Comparison of ENCODE assay signal across 2 cellular contexts in the genomic region with DNA sequence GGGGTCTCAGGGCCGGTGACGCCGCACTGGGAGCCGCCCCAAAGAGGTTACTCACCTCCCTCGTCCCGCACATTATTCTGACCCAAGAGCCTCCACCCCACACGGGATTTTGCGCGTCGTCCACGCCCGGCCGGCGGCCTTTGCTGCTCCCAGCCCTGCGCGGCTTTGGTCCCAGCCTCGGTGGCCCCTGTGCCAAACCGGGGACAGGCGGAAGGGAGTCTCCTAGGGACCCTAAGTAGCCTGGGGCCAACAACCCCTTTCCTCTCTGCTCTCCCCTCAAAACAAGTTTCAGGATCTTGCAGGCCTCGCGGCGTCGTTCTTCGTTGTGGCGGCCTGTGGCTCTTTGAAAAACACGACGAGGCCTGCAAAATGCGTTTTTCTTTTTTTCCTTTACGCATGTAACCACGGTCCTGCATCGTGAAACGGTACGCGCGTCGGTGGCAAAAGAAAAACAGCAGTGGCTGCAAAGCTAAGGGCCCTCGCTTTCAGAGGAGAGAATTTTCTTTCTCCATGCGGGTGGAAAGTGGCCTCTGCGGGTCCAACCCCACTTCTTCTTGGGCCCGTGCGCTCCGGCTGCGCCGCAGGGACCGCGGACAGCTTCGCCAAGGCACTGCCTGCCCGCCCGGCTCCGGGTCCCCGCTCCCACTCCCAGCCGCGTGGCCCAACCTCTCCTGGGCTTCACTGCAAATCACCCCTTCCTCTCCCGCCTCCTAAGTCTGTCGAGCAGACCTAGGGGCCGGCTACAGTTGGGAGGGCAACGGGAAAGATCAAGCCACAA.
A peak's percentile ranks its signal among the peaks of the same experiment; 100 is the strongest.
TF ChIP-seq lines count a peak whose summit lies in the region.

No MANE protein-coding gene starts in this region.

TF ChIP-seq in HEK293, 187 proteins besides CTCF, POLR2A, EP300 and RAD21 (continued from another document):
- TF ChIP-seq ZBTB8A (tag by site-specific recombination; IDR thresholded peaks at IDR 0.05), result 0 out of 2 replicates have a peak, but pooled peaks have one; percentile 14
- 0 out of 2 replicates have a peak, but pooled peaks have one; percentile 10 for TF ChIP-seq ZBTB20 (tag by site-specific recombination; IDR thresholded peaks at IDR 0.05)

TF ChIP-seq in GM12878, 131 proteins besides CTCF, POLR2A, EP300 and RAD21 (continued from another document):
- TF ChIP-seq, protein P1, sequence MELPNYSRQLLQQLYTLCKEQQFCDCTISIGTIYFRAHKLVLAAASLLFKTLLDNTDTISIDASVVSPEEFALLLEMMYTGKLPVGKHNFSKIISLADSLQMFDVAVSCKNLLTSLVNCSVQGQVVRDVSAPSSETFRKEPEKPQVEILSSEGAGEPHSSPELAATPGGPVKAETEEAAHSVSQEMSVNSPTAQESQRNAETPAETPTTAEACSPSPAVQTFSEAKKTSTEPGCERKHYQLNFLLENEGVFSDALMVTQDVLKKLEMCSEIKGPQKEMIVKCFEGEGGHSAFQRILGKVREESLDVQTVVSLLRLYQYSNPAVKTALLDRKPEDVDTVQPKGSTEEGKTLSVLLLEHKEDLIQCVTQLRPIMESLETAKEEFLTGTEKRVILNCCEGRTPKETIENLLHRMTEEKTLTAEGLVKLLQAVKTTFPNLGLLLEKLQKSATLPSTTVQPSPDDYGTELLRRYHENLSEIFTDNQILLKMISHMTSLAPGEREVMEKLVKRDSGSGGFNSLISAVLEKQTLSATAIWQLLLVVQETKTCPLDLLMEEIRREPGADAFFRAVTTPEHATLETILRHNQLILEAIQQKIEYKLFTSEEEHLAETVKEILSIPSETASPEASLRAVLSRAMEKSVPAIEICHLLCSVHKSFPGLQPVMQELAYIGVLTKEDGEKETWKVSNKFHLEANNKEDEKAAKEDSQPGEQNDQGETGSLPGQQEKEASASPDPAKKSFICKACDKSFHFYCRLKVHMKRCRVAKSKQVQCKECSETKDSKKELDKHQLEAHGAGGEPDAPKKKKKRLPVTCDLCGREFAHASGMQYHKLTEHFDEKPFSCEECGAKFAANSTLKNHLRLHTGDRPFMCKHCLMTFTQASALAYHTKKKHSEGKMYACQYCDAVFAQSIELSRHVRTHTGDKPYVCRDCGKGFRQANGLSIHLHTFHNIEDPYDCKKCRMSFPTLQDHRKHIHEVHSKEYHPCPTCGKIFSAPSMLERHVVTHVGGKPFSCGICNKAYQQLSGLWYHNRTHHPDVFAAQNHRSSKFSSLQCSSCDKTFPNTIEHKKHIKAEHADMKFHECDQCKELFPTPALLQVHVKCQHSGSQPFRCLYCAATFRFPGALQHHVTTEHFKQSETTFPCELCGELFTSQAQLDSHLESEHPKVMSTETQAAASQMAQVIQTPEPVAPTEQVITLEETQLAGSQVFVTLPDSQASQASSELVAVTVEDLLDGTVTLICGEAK (IDR thresholded peaks at IDR 0.05; ENCODE audit: borderline replicate concordance), result peak; percentile 52; the same call in 1 of the 2 replicates
- TF ChIP-seq BACH1 (IDR thresholded peaks at IDR 0.05; ENCODE audit: borderline replicate concordance) (no peak), RAD51 (IDR thresholded peaks at IDR 0.05) (no peak), JUNB (IDR thresholded peaks at IDR 0.05) (no peak), FOXM1 (IDR thresholded peaks at IDR 0.05; ENCODE audit: low read depth, low read length) (no peak), RFX5 (IDR thresholded peaks at IDR 0.05; ENCODE audit: low read depth, low read length) (no peak), ZBTB33 (IDR thresholded peaks at IDR 0.05) (peak; percentile 86; the same call in 1 of the 2 replicates), PML (IDR thresholded peaks at IDR 0.05; ENCODE audit: low read length) (no peak), HCFC1 (IDR thresholded peaks at IDR 0.05; ENCODE audit: low read length) (no peak), SIN3A (IDR thresholded peaks at IDR 0.05; ENCODE audit: low read depth, low read length) (0 out of 2 replicates have a peak, but pooled peaks have one; percentile 32), IRF5 (IDR thresholded peaks at IDR 0.05; ENCODE audit: borderline replicate concordance) (no peak), LARP7 (IDR thresholded peaks at IDR 0.05) (peak; percentile 13; the same call in 1 of the 2 replicates), SUPT20H (IDR thresholded peaks at IDR 0.05; ENCODE audit: borderline replicate concordance, control insufficient read depth, low read depth, low read length) (no peak)
- TF ChIP-seq, protein P2, sequence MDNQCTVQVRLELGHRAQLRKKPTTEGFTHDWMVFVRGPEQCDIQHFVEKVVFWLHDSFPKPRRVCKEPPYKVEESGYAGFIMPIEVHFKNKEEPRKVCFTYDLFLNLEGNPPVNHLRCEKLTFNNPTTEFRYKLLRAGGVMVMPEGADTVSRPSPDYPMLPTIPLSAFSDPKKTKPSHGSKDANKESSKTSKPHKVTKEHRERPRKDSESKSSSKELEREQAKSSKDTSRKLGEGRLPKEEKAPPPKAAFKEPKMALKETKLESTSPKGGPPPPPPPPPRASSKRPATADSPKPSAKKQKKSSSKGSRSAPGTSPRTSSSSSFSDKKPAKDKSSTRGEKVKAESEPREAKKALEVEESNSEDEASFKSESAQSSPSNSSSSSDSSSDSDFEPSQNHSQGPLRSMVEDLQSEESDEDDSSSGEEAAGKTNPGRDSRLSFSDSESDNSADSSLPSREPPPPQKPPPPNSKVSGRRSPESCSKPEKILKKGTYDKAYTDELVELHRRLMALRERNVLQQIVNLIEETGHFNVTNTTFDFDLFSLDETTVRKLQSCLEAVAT (IDR thresholded peaks at IDR 0.05), result peak; percentile 98
- TF ChIP-seq, protein P3, sequence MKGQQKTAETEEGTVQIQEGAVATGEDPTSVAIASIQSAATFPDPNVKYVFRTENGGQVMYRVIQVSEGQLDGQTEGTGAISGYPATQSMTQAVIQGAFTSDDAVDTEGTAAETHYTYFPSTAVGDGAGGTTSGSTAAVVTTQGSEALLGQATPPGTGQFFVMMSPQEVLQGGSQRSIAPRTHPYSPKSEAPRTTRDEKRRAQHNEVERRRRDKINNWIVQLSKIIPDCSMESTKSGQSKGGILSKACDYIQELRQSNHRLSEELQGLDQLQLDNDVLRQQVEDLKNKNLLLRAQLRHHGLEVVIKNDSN (IDR thresholded peaks at IDR 0.05; ENCODE audit: borderline replicate concordance, extremely low read length, insufficient read depth, low read depth, low read length), result no peak
- TF ChIP-seq, protein P4, sequence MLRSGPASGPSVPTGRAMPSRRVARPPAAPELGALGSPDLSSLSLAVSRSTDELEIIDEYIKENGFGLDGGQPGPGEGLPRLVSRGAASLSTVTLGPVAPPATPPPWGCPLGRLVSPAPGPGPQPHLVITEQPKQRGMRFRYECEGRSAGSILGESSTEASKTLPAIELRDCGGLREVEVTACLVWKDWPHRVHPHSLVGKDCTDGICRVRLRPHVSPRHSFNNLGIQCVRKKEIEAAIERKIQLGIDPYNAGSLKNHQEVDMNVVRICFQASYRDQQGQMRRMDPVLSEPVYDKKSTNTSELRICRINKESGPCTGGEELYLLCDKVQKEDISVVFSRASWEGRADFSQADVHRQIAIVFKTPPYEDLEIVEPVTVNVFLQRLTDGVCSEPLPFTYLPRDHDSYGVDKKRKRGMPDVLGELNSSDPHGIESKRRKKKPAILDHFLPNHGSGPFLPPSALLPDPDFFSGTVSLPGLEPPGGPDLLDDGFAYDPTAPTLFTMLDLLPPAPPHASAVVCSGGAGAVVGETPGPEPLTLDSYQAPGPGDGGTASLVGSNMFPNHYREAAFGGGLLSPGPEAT (IDR thresholded peaks at IDR 0.05; ENCODE audit: low read depth), result 0 out of 2 replicates have a peak, but pooled peaks have one; percentile 18
